In the genomic region with DNA sequence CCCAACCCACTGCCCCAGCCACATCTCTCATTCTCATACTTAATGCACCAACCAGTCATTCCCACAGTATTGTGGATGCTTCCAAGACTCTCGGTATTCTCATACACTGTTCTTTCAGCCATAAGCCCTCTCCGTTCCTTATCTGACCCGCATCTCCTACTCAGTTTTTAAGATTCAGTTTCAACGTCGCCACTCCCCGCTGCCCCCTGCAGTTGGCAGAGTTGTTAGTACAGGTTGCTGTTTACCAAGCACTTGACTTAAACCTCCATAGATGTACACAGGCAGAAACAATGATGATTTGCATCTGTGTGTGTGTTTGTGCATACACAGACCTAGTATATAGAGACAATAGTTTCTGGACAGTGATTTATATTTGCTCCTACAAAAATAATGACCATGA, we compare ENCODE assay signal across 1 cellular context.
TF ChIP-seq lines count a peak whose summit lies in the region.

No MANE protein-coding gene starts in this region.

TF ChIP-seq in H1, 55 proteins besides CTCF, POLR2A, EP300 and RAD21 (continued from another document):
- TF ChIP-seq SIN3A (conservative IDR thresholded peaks at IDR 0.05 in 1 of 2, IDR thresholded peaks at IDR 0.05 in 1 of 2; ENCODE audit: low read depth in 1 of 2, low read length in 2 of 2): no peak
- no peak for TF ChIP-seq FOSL1 (IDR thresholded peaks at IDR 0.05; ENCODE audit: insufficient read depth, low read depth, low read length)
- TF ChIP-seq, protein P1, sequence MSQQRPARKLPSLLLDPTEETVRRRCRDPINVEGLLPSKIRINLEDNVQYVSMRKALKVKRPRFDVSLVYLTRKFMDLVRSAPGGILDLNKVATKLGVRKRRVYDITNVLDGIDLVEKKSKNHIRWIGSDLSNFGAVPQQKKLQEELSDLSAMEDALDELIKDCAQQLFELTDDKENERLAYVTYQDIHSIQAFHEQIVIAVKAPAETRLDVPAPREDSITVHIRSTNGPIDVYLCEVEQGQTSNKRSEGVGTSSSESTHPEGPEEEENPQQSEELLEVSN (IDR thresholded peaks at IDR 0.05): no peak
